In genomic region chr4:72179342-72179741, GRCh38 we compare ENCODE assay signal across 6 cellular contexts.
"Had no signal": no experiment of that assay in that cellular context is flagged by ENCODE, and none has a peak within 500 bp of the region (broad histone marks: within the 10 kb centered on the region; RNA-seq: fewer than 3 reads in every experiment).

No MANE protein-coding gene starts in this region.

- H3K4me2 ChIP-seq: KMS-11 had no signal

- H3K9ac ChIP-seq: KMS-11 had no signal

- DNase-seq: IMR-90, KBM-7, KG1 had no signal

- H3K27ac ChIP-seq: HL-60, KMS-11 had no signal

- FAIRE-seq: HTR-8/SVneo had no signal
